18 cellular contexts compared by ENCODE assay signal in the genomic region with DNA sequence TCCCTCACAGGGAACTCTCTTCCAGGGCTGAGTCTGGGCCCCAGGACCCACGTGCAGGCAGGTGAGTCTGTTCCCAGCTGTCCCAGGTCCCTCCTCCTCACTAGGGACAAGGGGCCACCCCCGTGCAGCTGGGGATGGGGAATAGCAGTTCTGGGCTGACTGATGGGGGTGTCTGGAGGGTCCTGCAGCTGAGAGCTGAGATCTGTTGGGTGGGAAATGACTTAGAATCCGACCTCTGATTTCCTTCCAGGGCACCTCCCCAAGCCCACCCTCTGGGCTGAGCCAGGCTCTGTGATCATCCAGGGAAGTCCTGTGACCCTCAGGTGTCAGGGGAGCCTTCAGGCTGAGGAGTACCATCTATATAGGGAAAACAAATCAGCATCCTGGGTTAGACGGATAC. TPM values are rescaled to one million over a fixed set of nuclear protein-coding genes. Genes with fewer than 3 reads are reported as not detected.
"Had no signal": no experiment of that assay in that cellular context is flagged by ENCODE, and none has a peak within 500 bp of the region (broad histone marks: within the 10 kb centered on the region; RNA-seq: fewer than 3 reads in every experiment).

No MANE protein-coding gene starts in this region.

- H3K9me3 ChIP-seq: right lobe of liver, SK-N-SH, tibial artery had no signal

- H3K27me3 ChIP-seq: right lobe of liver, tibial artery had no signal

- H3K36me3 Mint-ChIP-seq: activated naive CD4-positive, alpha-beta T cell treated with anti-CD3 and anti-CD28 coated beads, Interleukin-2, amount 50 U/mL, for 72 hours; mesothelial cell of epicardium had no signal

- H3K4me3 ChIP-seq: smooth muscle cell, tibial artery had no signal

- H3K36me3 ChIP-seq: right lobe of liver, tibial artery had no signal

- H3K4me3 Mint-ChIP-seq: activated CD4-positive, alpha-beta memory T cell treated with anti-CD3 and anti-CD28 coated beads, Interleukin-2, amount 10 ng/mL, durations not matched to agents 7 days and 5 days; activated T-cell treated with anti-CD3 and anti-CD28 coated beads, Interleukin-2, amount 50 U/mL, for 4 hours; mesothelial cell of epicardium; neural crest cell had no signal

- DNase-seq: activated CD4-positive, alpha-beta memory T cell treated with anti-CD3 and anti-CD28 coated beads, Interleukin-2, amount 10 ng/mL, durations not matched to agents 7 days and 5 days; activated effector memory CD4-positive, alpha-beta T cell treated with Interleukin-2 at 50 U/mL for 16 hours; activated T-cell treated with anti-CD3 and anti-CD28 coated beads, Interleukin-2, amount 50 U/mL, for 4 hours; hippocampal formation; kidney; SK-N-SH; T-helper 1 cell; T1000; tibial artery had no signal

- H3K27ac ChIP-seq: tibial artery, VCaP had no signal

- H3K9me3 Mint-ChIP-seq: activated naive CD4-positive, alpha-beta T cell treated with anti-CD3 and anti-CD28 coated beads, Interleukin-2, amount 50 U/mL, for 72 hours; activated T-cell treated with anti-CD3 and anti-CD28 coated beads, Interleukin-2, amount 50 U/mL, for 4 hours had no signal

- H3K27ac Mint-ChIP-seq: activated CD4-positive, alpha-beta memory T cell treated with anti-CD3 and anti-CD28 coated beads, Interleukin-2, amount 10 ng/mL, durations not matched to agents 7 days and 5 days; mesothelial cell of epicardium had no signal

- H3K4me1 ChIP-seq: right lobe of liver, tibial artery had no signal

- H3K4me1 Mint-ChIP-seq: mesothelial cell of epicardium, neural crest cell had no signal

- ATAC-seq: activated T-cell treated with anti-CD3 and anti-CD28 coated beads, Interleukin-2, amount 50 U/mL, for 4 hours had no signal

RNA-seq across cellular contexts. Expression of a gene that starts 0.5 kb away (rescaled TPM):
- total RNA-seq: activated CD4-positive, alpha-beta memory T cell treated with anti-CD3 and anti-CD28 coated beads, Interleukin-2, amount 10 ng/mL, durations not matched to agents 7 days and 5 days; activated naive CD4-positive, alpha-beta T cell treated with anti-CD3 and anti-CD28 coated beads, Interleukin-2, amount 50 U/mL, for 72 hours; activated T-cell treated with anti-CD3 and anti-CD28 coated beads, Interleukin-2, amount 50 U/mL, for 4 hours; mesothelial cell of epicardium; myocyte; neural crest cell; osteocyte; pulmonary artery endothelial cell; smooth muscle cell had no signal
- polyA plus RNA-seq: SK-N-SH, smooth muscle cell had no signal

RNA-seq across cellular contexts. Expression of a gene that starts 19.4 kb away (rescaled TPM):
- total RNA-seq: activated CD4-positive, alpha-beta memory T cell treated with anti-CD3 and anti-CD28 coated beads, Interleukin-2, amount 10 ng/mL, durations not matched to agents 7 days and 5 days; activated naive CD4-positive, alpha-beta T cell treated with anti-CD3 and anti-CD28 coated beads, Interleukin-2, amount 50 U/mL, for 72 hours; activated T-cell treated with anti-CD3 and anti-CD28 coated beads, Interleukin-2, amount 50 U/mL, for 4 hours; mesothelial cell of epicardium; myocyte; neural crest cell; osteocyte; pulmonary artery endothelial cell; smooth muscle cell had no signal
- polyA plus RNA-seq: SK-N-SH, smooth muscle cell had no signal

RNA-seq across cellular contexts. Expression of a gene that starts 56.2 kb away (rescaled TPM):
- total RNA-seq: mesothelial cell of epicardium, myocyte, neural crest cell, osteocyte, pulmonary artery endothelial cell, smooth muscle cell had no signal
- polyA plus RNA-seq: SK-N-SH, smooth muscle cell had no signal
